27 cellular contexts compared by ENCODE assay signal in genomic region chr6:167764215-167764614, GRCh38.
"Had no signal": no experiment of that assay in that cellular context is flagged by ENCODE, and none has a peak within 500 bp of the region (broad histone marks: within the 10 kb centered on the region; RNA-seq: fewer than 3 reads in every experiment).

No MANE protein-coding gene starts in this region.

- H3K4me3 ChIP-seq: esophagus muscularis mucosa, gastroesophageal sphincter, heart right ventricle, pancreas, prostate gland, right atrium auricular region, skin epidermis, suprapubic skin, transverse colon, upper lobe of right lung, uterus had no signal

- H3K36me3 ChIP-seq: esophagus muscularis mucosa, gastroesophageal sphincter, heart right ventricle, neutrophil, pancreas, prostate gland, right atrium auricular region, suprapubic skin, transverse colon, upper lobe of right lung, uterus had no signal

- H3K4me1 ChIP-seq: foreskin keratinocyte had no signal

- H3K9me3 ChIP-seq: esophagus muscularis mucosa, gastroesophageal sphincter, heart right ventricle, neutrophil, pancreas, prostate gland, right atrium auricular region, suprapubic skin, transverse colon, upper lobe of right lung, uterus had no signal

- DNase-seq: caudate nucleus; cerebellar nuclear complex; effector CD8-positive, alpha-beta T cell; foreskin keratinocyte; glutamatergic neuron; heart right ventricle; hippocampal formation; kidney glomerular epithelial cell; naive thymus-derived CD8-positive, alpha-beta T cell; nephron progenitor cell; stimulated activated CD4-positive, alpha-beta T cell treated with anti-CD3 and anti-CD28 coated beads, Interleukin-12 subunit alpha, Interleukin-12 subunit beta, amount 100 ng/mL, for 4 hours; stimulated activated CD4-positive, alpha-beta T cell treated with anti-CD3 and anti-CD28 coated beads, Interleukin-1b, Interleukin-23, amount 100 ng/mL, for 48 hours; stimulated activated CD4-positive, alpha-beta T cell treated with anti-CD3 and anti-CD28 coated beads, Interleukin-4, amount 100 ng/mL, for 1 hour; stimulated activated CD8-positive, alpha-beta memory T cell treated with anti-CD3 and anti-CD28 coated beads, Interleukin-4, amount 100 ng/mL, for 48 hours; stimulated activated naive CD4-positive, alpha-beta T cell; stimulated activated naive CD8-positive, alpha-beta T cell treated with anti-CD3 and anti-CD28 coated beads, Interleukin-15, amount 100 ng/mL, for 72 hours; transverse colon; uterus had no signal

- H3K27me3 ChIP-seq: foreskin keratinocyte, neutrophil, pancreas, right atrium auricular region, transverse colon, upper lobe of right lung, uterus had no signal

- H3K27ac ChIP-seq: esophagus muscularis mucosa, foreskin keratinocyte, gastroesophageal sphincter, heart right ventricle, neutrophil, pancreas, prostate gland, right atrium auricular region, skin epidermis, suprapubic skin, transverse colon, upper lobe of right lung, uterus had no signal
